Comparison of ENCODE assay signal across 29 cellular contexts in genomic region chr20:26354521-26354920, GRCh38.
A peak's percentile ranks its signal among the peaks of the same experiment; 100 is the strongest.
DNase-seq lines count a peak whose midpoint lies in the region; ATAC-seq lines count a peak whose summit lies in the region.
"Had no signal": no experiment of that assay in that cellular context is flagged by ENCODE, and none has a peak within 500 bp of the region (broad histone marks: within the 10 kb centered on the region; RNA-seq: fewer than 3 reads in every experiment).

No MANE protein-coding gene starts in this region.

- no peaks in the 10 kb centered on the region for H3K36me3 ChIP-seq in HAP-1 (replicated peaks)
- H3K36me3 ChIP-seq: BE2C; BLaER1; BLaER1 treated with 17β-estradiol and CSF1 and Interleukin-3, amounts not matched to agents 10 nM and 100 nM had no signal

- peak overlapping the region; percentile 16 for H3K27ac Mint-ChIP-seq in activated naive CD8-positive, alpha-beta T cell
- H3K27ac Mint-ChIP-seq in activated naive CD8-positive, alpha-beta T cell treated with anti-CD3 and anti-CD28 coated beads, Interleukin-2, amount 50 U/mL, for 24 hours, result no peak overlapping the region
- H3K27ac Mint-ChIP-seq: B cell; CD14-positive monocyte; CD4-positive, alpha-beta memory T cell; CD4-positive, alpha-beta T cell; CD8-positive, alpha-beta memory T cell; CD8-positive, alpha-beta T cell had no signal

- no peaks in the 10 kb centered on the region for H3K27me3 Mint-ChIP-seq in activated naive CD8-positive, alpha-beta T cell
- no peaks in the 10 kb centered on the region for H3K27me3 Mint-ChIP-seq in activated naive CD8-positive, alpha-beta T cell treated with anti-CD3 and anti-CD28 coated beads, Interleukin-2, amount 50 U/mL, for 24 hours
- H3K27me3 Mint-ChIP-seq: B cell; CD4-positive, alpha-beta memory T cell; CD4-positive, alpha-beta T cell; CD4-positive, CD25-positive, alpha-beta regulatory T cell; CD8-positive, alpha-beta memory T cell had no signal

- H3K9me3 Mint-ChIP-seq in activated naive CD8-positive, alpha-beta T cell (ENCODE audit: low read depth), result peaks cover 8% of the 10 kb centered on the region
- H3K9me3 Mint-ChIP-seq in activated naive CD8-positive, alpha-beta T cell treated with anti-CD3 and anti-CD28 coated beads, Interleukin-2, amount 50 U/mL, for 24 hours, result peaks cover 5% of the 10 kb centered on the region
- H3K9me3 Mint-ChIP-seq: CD8-positive, alpha-beta T cell had no signal

- H3K4me3 ChIP-seq in HAP-1, result no peak overlapping the region
- H3K4me3 ChIP-seq: A549; BLaER1; BLaER1 treated with 17β-estradiol and CSF1 and Interleukin-3, amounts not matched to agents 10 nM and 100 nM had no signal

- H3K4me3 Mint-ChIP-seq in activated naive CD8-positive, alpha-beta T cell, result no peak overlapping the region
- H3K4me3 Mint-ChIP-seq in activated naive CD8-positive, alpha-beta T cell treated with anti-CD3 and anti-CD28 coated beads, Interleukin-2, amount 50 U/mL, for 24 hours, result no peak overlapping the region
- H3K4me3 Mint-ChIP-seq: B cell; CD14-positive monocyte; CD4-positive, alpha-beta memory T cell; CD4-positive, alpha-beta T cell; CD4-positive, CD25-positive, alpha-beta regulatory T cell; CD8-positive, alpha-beta memory T cell; CD8-positive, alpha-beta T cell had no signal

- H3K4me1 Mint-ChIP-seq in activated naive CD8-positive, alpha-beta T cell (ENCODE audit: low read depth), result peaks cover 50% of the 10 kb centered on the region
- peaks cover 26% of the 10 kb centered on the region for H3K4me1 Mint-ChIP-seq in activated naive CD8-positive, alpha-beta T cell treated with anti-CD3 and anti-CD28 coated beads, Interleukin-2, amount 50 U/mL, for 24 hours
- H3K4me1 Mint-ChIP-seq: B cell; CD14-positive monocyte; CD4-positive, alpha-beta memory T cell; CD8-positive, alpha-beta memory T cell had no signal

- ATAC-seq in activated naive CD8-positive, alpha-beta T cell treated with anti-CD3 and anti-CD28 coated beads, Interleukin-2, amount 50 U/mL, for 24 hours, result no peak
- ATAC-seq: A549; CD8-positive, alpha-beta T cell had no signal

- in situ Hi-C loops in HAP-1 (cut with MboI; ENCODE audit: low sequenced_read_pairs), result no loop called here

- H3K9me3 ChIP-seq in HAP-1, result no peaks in the 10 kb centered on the region
- H3K9me3 ChIP-seq: BE2C; BLaER1; BLaER1 treated with 17β-estradiol and CSF1 and Interleukin-3, amounts not matched to agents 10 nM and 100 nM; Caco-2 had no signal

- peaks cover 9% of the 10 kb centered on the region for H3K36me3 Mint-ChIP-seq in activated naive CD8-positive, alpha-beta T cell
- H3K36me3 Mint-ChIP-seq in activated naive CD8-positive, alpha-beta T cell treated with anti-CD3 and anti-CD28 coated beads, Interleukin-2, amount 50 U/mL, for 24 hours (ENCODE audit: low read depth), result peaks cover 9% of the 10 kb centered on the region
- H3K36me3 Mint-ChIP-seq: CD14-positive monocyte; CD4-positive, CD25-positive, alpha-beta regulatory T cell; CD8-positive, alpha-beta memory T cell; CD8-positive, alpha-beta T cell had no signal

- H3K27me3 ChIP-seq in HAP-1 (ENCODE audit: low read depth), result no peaks in the 10 kb centered on the region
- H3K27me3 ChIP-seq: BLaER1; BLaER1 treated with 17β-estradiol and CSF1 and Interleukin-3, amounts not matched to agents 10 nM and 100 nM had no signal

- DNase-seq in activated naive CD8-positive, alpha-beta T cell treated with anti-CD3 and anti-CD28 coated beads, Interleukin-2, amount 50 U/mL, for 24 hours, result no peak
- peak; percentile 13 to 90 for DNase-seq in HAP-1 (ENCODE audit: low spot score in 2 of 2)
- DNase-seq in mesenteric fat pad (ENCODE audit: low spot score), result no peak
- DNase-seq: 8988T; ACHN; AML-193; BE2C; C1 segment of cervical spinal cord; Caco-2; Calu3; CD4-positive, alpha-beta memory T cell; CD4-positive, alpha-beta T cell; CD4-positive, CD25-positive, alpha-beta regulatory T cell; CD8-positive, alpha-beta memory T cell; CD8-positive, alpha-beta T cell; COR-L47; DMS 273 treated with DMSO at 0.1 percent for 48 hours; DMS153; DMS53; DMS79; DMS79 treated with DMSO at 0.1 percent for 48 hours; DND-41; EL had no signal

- H3K4me1 ChIP-seq in HAP-1, result peaks cover 11% of the 10 kb centered on the region
- H3K4me1 ChIP-seq: A549; BE2C; BLaER1; BLaER1 treated with 17β-estradiol and CSF1 and Interleukin-3, amounts not matched to agents 10 nM and 100 nM; Caco-2 had no signal

Comparison
In these comparisons a context has a peak if more than half of its experiments do, and no peak if none do; other contexts are left out.
1. DNase-seq: peak in HAP-1 (2 of 2); none in activated naive CD8-positive, alpha-beta T cell treated with anti-CD3 and anti-CD28 coated beads, Interleukin-2, amount 50 U/mL, for 24 hours (single experiment) and mesenteric fat pad (single experiment).